Comparison of ENCODE assay signal across 9 cellular contexts in genomic region chr2:9261231-9261883, GRCh38. TPM values are rescaled to one million over a fixed set of nuclear protein-coding genes. Genes with fewer than 3 reads are reported as not detected.
DNase-seq lines count a peak whose midpoint lies in the region; ATAC-seq and TF ChIP-seq lines count a peak whose summit lies in the region.
"Had no signal": no experiment of that assay in that cellular context is flagged by ENCODE, and none has a peak within 500 bp of the region (broad histone marks: within the 10 kb centered on the region; RNA-seq: fewer than 3 reads in every experiment).

No MANE protein-coding gene starts in this region.

- H3K4me3 Mint-ChIP-seq in GM23338 (no peak overlapping the region; the same call in 2 of the 3 replicates), brain (peak overlapping the region in 2 of 5 experiments; percentile 6 to 22)
- H3K4me3 Mint-ChIP-seq in activated T-cell treated with anti-CD3 and anti-CD28 coated beads, Interleukin-2, amount 50 U/mL, for 4 hours: no peak overlapping the region

- H3K9ac ChIP-seq in skeletal muscle tissue (ENCODE audit: low read depth in 1 of 3, low read length in 3 of 3): no peak overlapping the region

- H3K27me3 Mint-ChIP-seq in GM23338 (ENCODE audit: insufficient read depth, low read depth, poor library complexity): peaks cover 10% of the 10 kb centered on the region
- H3K27me3 Mint-ChIP-seq in brain: no peaks in the 10 kb centered on the region
- H3K27me3 Mint-ChIP-seq in activated T-cell treated with anti-CD3 and anti-CD28 coated beads, Interleukin-2, amount 50 U/mL, for 4 hours (ENCODE audit: low read depth): peaks cover 5% of the 10 kb centered on the region

- H3K9me2 ChIP-seq in GM23338 (ENCODE audit: insufficient read depth): no peaks in the 10 kb centered on the region

- H3K4me1 ChIP-seq in GM23338 (ENCODE audit: insufficient read depth) (peaks cover 21% of the 10 kb centered on the region), skeletal muscle tissue (ENCODE audit: control insufficient read depth in 3 of 3, insufficient read depth in 3 of 3, low read length in 3 of 3) (peaks cover 57 to 69% (median 67%) of the 10 kb centered on the region in 3 donors)

- peaks cover 14% of the 10 kb centered on the region; the same call in 1 of the 2 replicates for H4K20me1 ChIP-seq in GM23338 (replicated peaks; ENCODE audit: insufficient read depth)

- peak overlapping the region; percentile 79 for H3K27ac Mint-ChIP-seq in GM23338
- peak overlapping the region; percentile 0 to 90 (median 73) for H3K27ac Mint-ChIP-seq in brain

- H3K4me1 Mint-ChIP-seq in GM23338: peaks cover 64% of the 10 kb centered on the region
- peaks cover 88% of the 10 kb centered on the region for H3K4me1 Mint-ChIP-seq in brain
- no peaks in the 10 kb centered on the region for H3K4me1 Mint-ChIP-seq in activated T-cell treated with anti-CD3 and anti-CD28 coated beads, Interleukin-2, amount 50 U/mL, for 4 hours (ENCODE audit: low read depth)

- H3K9me3 Mint-ChIP-seq in GM23338: no peaks in the 10 kb centered on the region
- no peaks in the 10 kb centered on the region for H3K9me3 Mint-ChIP-seq in brain
- no peaks in the 10 kb centered on the region for H3K9me3 Mint-ChIP-seq in activated T-cell treated with anti-CD3 and anti-CD28 coated beads, Interleukin-2, amount 50 U/mL, for 4 hours

- CTCF ChIA-PET in HEK293T (lab: Yijun Ruan, JAX): interaction anchor here (0.6 kb wide), 1 partner anchor 122 kb away, joined by 3 read pairs; no protein-coding TSS in a partner anchor

- H3K27ac ChIP-seq in GM23338 (ENCODE audit: low read depth) (no peak overlapping the region), skeletal muscle tissue (ENCODE audit: low read depth, low read length) (peak overlapping the region; percentile 64)

- TF ChIP-seq CTCF in GM23338 (conservative IDR thresholded peaks at IDR 0.05; ENCODE audit: low read depth in 2 of 2): peak in 1 of 2 experiments; percentile 32; a peak in 2 of 4 replicates
- TF ChIP-seq CTCF in brain (conservative IDR thresholded peaks at IDR 0.05): no peak

- DNase-seq in GM23338 (ENCODE audit: low spot score) (no peak), inferior parietal cortex (ENCODE audit: extremely low spot score) (peak; percentile 29), EL (no peak), HEK293T (ENCODE audit: extremely low spot score) (no peak), ureter (ENCODE audit: low spot score) (no peak)
- no peak for DNase-seq in activated T-cell treated with anti-CD3 and anti-CD28 coated beads, Interleukin-2, amount 50 U/mL, for 4 hours
- DNase-seq: COR-L47 had no signal

- ATAC-seq in GM23338: peak; percentile 36
- ATAC-seq in activated T-cell treated with anti-CD3 and anti-CD28 coated beads, Interleukin-2, amount 50 U/mL, for 4 hours: no peak

- H3K36me3 Mint-ChIP-seq in GM23338 (ENCODE audit: low read depth) (no peaks in the 10 kb centered on the region), brain (no peaks in the 10 kb centered on the region)
- H3K36me3 Mint-ChIP-seq in activated T-cell treated with anti-CD3 and anti-CD28 coated beads, Interleukin-2, amount 50 U/mL, for 4 hours (ENCODE audit: insufficient read depth): no peaks in the 10 kb centered on the region

- no peaks in the 10 kb centered on the region for H3K27me3 ChIP-seq in GM23338 (ENCODE audit: insufficient read depth)
- H3K27me3 ChIP-seq in skeletal muscle tissue (ENCODE audit: control insufficient read depth in 3 of 3, insufficient read depth in 3 of 3, low read length in 3 of 3): no peaks in the 10 kb centered on the region

- H3K36me3 ChIP-seq in GM23338 (ENCODE audit: insufficient read depth) (no peaks in the 10 kb centered on the region), skeletal muscle tissue (ENCODE audit: control insufficient read depth in 3 of 3, insufficient read depth in 3 of 3, low read length in 3 of 3) (no peaks in the 10 kb centered on the region)

- POLR2A ChIA-PET in HEK293T (lab: Yijun Ruan, JAX): interaction anchor here (0.6 kb wide), 1 partner anchor 61 kb away, joined by 3 read pairs; no protein-coding TSS in a partner anchor

- no peaks in the 10 kb centered on the region for H3F3A ChIP-seq in GM23338 (replicated peaks; ENCODE audit: low read depth)

- H3K79me2 ChIP-seq in GM23338 (replicated peaks; ENCODE audit: insufficient read depth): peaks cover 62% of the 10 kb centered on the region

- H2AFZ ChIP-seq in GM23338: no peak overlapping the region

- H3K4me2 ChIP-seq in GM23338: no peak overlapping the region

- no peak overlapping the region for H3K4me3 ChIP-seq in GM23338
- H3K4me3 ChIP-seq in skeletal muscle tissue (ENCODE audit: low read length in 3 of 3): peak overlapping the region in 1 of 3 donors; percentile 3

- H3K9me3 ChIP-seq in skeletal muscle tissue (ENCODE audit: control insufficient read depth in 3 of 3, low read length in 3 of 3): no peaks in the 10 kb centered on the region

TF ChIP-seq in GM23338, 12 proteins besides CTCF, POLR2A, EP300 and RAD21 (continues in another document):
- TF ChIP-seq STAT1 (IDR thresholded peaks at IDR 0.05; ENCODE audit: unreplicated experiment) (no peak), ZNF114 (CRISPR knock-in tag; IDR thresholded peaks at IDR 0.05) (no peak), EZH2 (IDR thresholded peaks at IDR 0.05; ENCODE audit: low read depth, unreplicated experiment) (no peak)

TF ChIP-seq in HEK293T, 16 proteins besides CTCF, POLR2A, EP300 and RAD21:
- no peak for TF ChIP-seq NFRKB (IDR thresholded peaks at IDR 0.05)
- no peak for TF ChIP-seq CTBP1 (IDR thresholded peaks at IDR 0.05; ENCODE audit: borderline replicate concordance)
- TF ChIP-seq FOXK2 (IDR thresholded peaks at IDR 0.05): no peak
- TF ChIP-seq PKNOX1 (IDR thresholded peaks at IDR 0.05): no peak
- no peak for TF ChIP-seq TARDBP (IDR thresholded peaks at IDR 0.05)
- no peak for TF ChIP-seq SUZ12 (IDR thresholded peaks at IDR 0.05)
- TF ChIP-seq ARNT (IDR thresholded peaks at IDR 0.05): no peak
- TF ChIP-seq ZNF384 (IDR thresholded peaks at IDR 0.05): no peak
- no peak for TF ChIP-seq ELF4 (IDR thresholded peaks at IDR 0.05)
- no peak for TF ChIP-seq L3MBTL2 (conservative IDR thresholded peaks at IDR 0.05)
- no peak for TF ChIP-seq HDGF (IDR thresholded peaks at IDR 0.05; ENCODE audit: borderline replicate concordance)
- no peak for TF ChIP-seq LEF1 (IDR thresholded peaks at IDR 0.05; ENCODE audit: borderline replicate concordance)
- TF ChIP-seq BHLHE40 (IDR thresholded peaks at IDR 0.05; ENCODE audit: borderline replicate concordance): no peak
- no peak for TF ChIP-seq FOXM1 (IDR thresholded peaks at IDR 0.05; ENCODE audit: borderline replicate concordance)
- no peak for TF ChIP-seq FOXA1 (IDR thresholded peaks at IDR 0.05)
- no peak for TF ChIP-seq SP1 (IDR thresholded peaks at IDR 0.05)
TF ChIP-seq in HEK293T: peak in this region for 0.

RNA-seq across cellular contexts. Expression of gene ASAP2, which starts 54.7 kb away (rescaled TPM):
- 15.6 and 16.5 TPM in 2 replicates for total RNA-seq in GM23338 (2014; rRNA removed; shearing (Covaris generic))
- polyA plus RNA-seq in GM23338 (2016; fragmentation: Nextera tagmentation; extraction: Ambion mirVana): 2.6 and 3.2 TPM in 2 replicates
- 7.0 TPM for polyA plus RNA-seq in brain (ENCODE audit: insufficient read depth, low read depth, low replicate concordance)
- 17.7 TPM for total RNA-seq in skeletal muscle tissue
- total RNA-seq in activated T-cell treated with anti-CD3 and anti-CD28 coated beads, Interleukin-2, amount 50 U/mL, for 4 hours: under 1 TPM; 0.13 to 0.22 (median 0.20) TPM
- total RNA-seq in ureter: 42.1 TPM

Comparison
In these comparisons a context has a peak if more than half of its experiments do, and no peak if none do; other contexts are left out.
1. RNA of gene ASAP2, which starts 54.7 kb away (total RNA-seq): 42.1 TPM in ureter (single experiment), 17.7 TPM in skeletal muscle tissue (single experiment) and 15.6 to 16.5 TPM in GM23338; 0.13 to 0.22 TPM in activated T-cell treated with anti-CD3 and anti-CD28 coated beads, Interleukin-2, amount 50 U/mL, for 4 hours; every median in the first group is over 10 times any median in the second.